In the genomic region with DNA sequence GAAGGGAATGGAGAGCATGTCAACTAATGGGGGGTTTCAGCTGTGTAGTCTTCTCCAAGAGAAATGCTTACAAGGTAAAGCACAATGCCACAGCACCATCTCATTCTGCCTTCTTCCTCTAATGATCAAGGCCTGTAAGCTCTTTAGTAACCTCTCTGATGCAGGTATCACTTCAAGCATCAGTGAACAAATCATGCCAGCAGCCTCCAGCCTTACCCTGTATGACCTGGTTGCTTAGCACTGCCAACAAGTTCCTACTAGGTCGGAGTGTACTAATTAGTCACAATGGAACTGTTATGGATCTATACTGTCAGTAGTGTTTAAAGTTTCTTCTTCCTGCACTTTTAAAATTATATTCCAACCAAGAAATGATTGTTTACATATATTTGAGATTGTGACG, we compare ENCODE assay signal across 33 cellular contexts.
DNase-seq lines count a peak whose midpoint lies in the region; ATAC-seq and TF ChIP-seq lines count a peak whose summit lies in the region.
"Had no signal": no experiment of that assay in that cellular context is flagged by ENCODE, and none has a peak within 500 bp of the region (broad histone marks: within the 10 kb centered on the region; RNA-seq: fewer than 3 reads in every experiment).

No MANE protein-coding gene starts in this region.

- H3K4ac ChIP-seq in mesendoderm (ENCODE audit: low read depth, low read length) = no peak overlapping the region

- no peak overlapping the region for H2AK5ac ChIP-seq in mesendoderm (ENCODE audit: low read length)

- peak overlapping the region; percentile 77 for H3K27ac Mint-ChIP-seq in WTC11
- H3K27ac Mint-ChIP-seq: activated CD8-positive, alpha-beta T cell treated with anti-CD3 and anti-CD28 coated beads, Interleukin-2, amount 10 ng/mL, durations not matched to agents 7 days and 5 days; activated naive CD8-positive, alpha-beta T cell; CD14-positive monocyte; stimulated activated naive CD8-positive, alpha-beta T cell treated with anti-CD3 and anti-CD28 coated beads, Interleukin-15, Interleukin-2, amounts not matched to agents 100 ng/mL and 50 ng/mL, for 24 hours; T-helper 2 cell treated with Interferon-gamma antibody and Interleukin-4, amounts not matched to agents 5 μg/mL and 100 μg/mL, for 36 hours had no signal

- no peaks in the 10 kb centered on the region for H3K36me3 Mint-ChIP-seq in WTC11
- H3K36me3 Mint-ChIP-seq: activated naive CD8-positive, alpha-beta T cell; CD14-positive monocyte had no signal

- POLR2A ChIA-PET in WTC11 (lab: Charles Lee) = interaction anchor here (0.6 kb wide), 1 partner anchor 27 kb away, joined by 6 read pairs; no protein-coding TSS in a partner anchor

- peaks cover 22% of the 10 kb centered on the region for H3K79me2 ChIP-seq in mesendoderm (ENCODE audit: control insufficient read depth, insufficient read depth, low read length)

- peaks cover 62% of the 10 kb centered on the region for H3K4me1 Mint-ChIP-seq in WTC11
- H3K4me1 Mint-ChIP-seq: CD14-positive monocyte had no signal

- no peak overlapping the region for H2BK5ac ChIP-seq in mesendoderm (ENCODE audit: low read length)

- peaks cover 2% of the 10 kb centered on the region for H3K79me1 ChIP-seq in mesendoderm (ENCODE audit: low read length)

- no peaks in the 10 kb centered on the region for H3K36me3 ChIP-seq in mesendoderm (ENCODE audit: control insufficient read depth, insufficient read depth, low read length)
- no peaks in the 10 kb centered on the region for H3K36me3 ChIP-seq in right atrium auricular region
- H3K36me3 ChIP-seq: cardiac muscle cell, HAP-1, left ventricle myocardium inferior, pancreas, thoracic aorta had no signal

- H3K4me3 ChIP-seq in mesendoderm (ENCODE audit: low read length) (no peak overlapping the region), right atrium auricular region (no peak overlapping the region)
- H3K4me3 ChIP-seq: cardiac muscle cell, coronary artery, GM12878, HAP-1, left ventricle myocardium inferior, pancreas, thoracic aorta had no signal

- no peak overlapping the region for H2BK120ac ChIP-seq in mesendoderm (ENCODE audit: low read depth, low read length)

- H3K4me1 ChIP-seq in mesendoderm (ENCODE audit: control insufficient read depth, low read depth, low read length) (peaks cover 8% of the 10 kb centered on the region), right atrium auricular region (no peaks in the 10 kb centered on the region)
- H3K4me1 ChIP-seq: HAP-1, left ventricle myocardium inferior, pancreas had no signal

- no peak overlapping the region for H3K23ac ChIP-seq in mesendoderm (ENCODE audit: low read length)

- H3K18ac ChIP-seq in mesendoderm (ENCODE audit: low read length) = no peak overlapping the region

- CTCF ChIA-PET in WTC11 (lab: Charles Lee) = no interaction called here

- TF ChIP-seq CTCF in WTC11 (IDR thresholded peaks at IDR 0.05) (no peak), right atrium auricular region (IDR thresholded peaks at IDR 0.05) (no peak)

- WGBS in mesendoderm (ENCODE audit: extremely low coverage, insufficient coverage, low lambda C conversion rate) = no CpG with 5 or more reads among the region's 2 CpGs

- H3K4me2 ChIP-seq in mesendoderm (ENCODE audit: low read length) = no peak overlapping the region

- H3K9me3 ChIP-seq in right atrium auricular region = no peaks in the 10 kb centered on the region
- H3K9me3 ChIP-seq: HAP-1, left ventricle myocardium inferior, pancreas, thoracic aorta had no signal

- no peak overlapping the region for H4K5ac ChIP-seq in mesendoderm (ENCODE audit: low read length)

- H3K56ac ChIP-seq in mesendoderm (ENCODE audit: low read length) = no peak overlapping the region

- H2BK15ac ChIP-seq in mesendoderm (replicated peaks; ENCODE audit: low read depth) = no peak overlapping the region

- DNase-seq in NCI-H1417 (lab: John Stamatoyannopoulos, UW) (peak in 2 of 3 experiments; percentile 45 to 66), NCI-H1417 treated with DMSO at 0.1 percent for 48 hours (lab: John Stamatoyannopoulos, UW) (no peak), HPDE6-E6E7 (ENCODE audit: extremely low spot score) (peak; percentile 2), WTC11 (ENCODE audit: low spot score) (no peak), mesendoderm (peak; percentile 34), right atrium auricular region (ENCODE audit: low spot score) (no peak), islet precursor cell (no peak)
- DNase-seq: activated CD4-positive, alpha-beta T cell treated with anti-CD3 and anti-CD28 coated beads for 4 hours; activated CD8-positive, alpha-beta T cell treated with anti-CD3 and anti-CD28 coated beads, Interleukin-2, amount 10 ng/mL, durations not matched to agents 7 days and 5 days; anterior cingulate cortex; Calu3; effector CD8-positive, alpha-beta T cell; erythroblast; left ventricle myocardium inferior; MM.1S; NCI-H1436; pancreas; right cardiac atrium; SHP77; stimulated activated CD4-positive, alpha-beta T cell treated with anti-CD3 and anti-CD28 coated beads, Interleukin-1b, Interleukin-23, amount 100 ng/mL, for 48 hours; stimulated activated CD8-positive, alpha-beta memory T cell treated with anti-CD3 and anti-CD28 coated beads, Interleukin-4, amount 100 ng/mL, for 48 hours had no signal

- no peaks in the 10 kb centered on the region for H3K9me3 Mint-ChIP-seq in WTC11
- H3K9me3 Mint-ChIP-seq: CD14-positive monocyte; neural crest cell; stimulated activated naive CD8-positive, alpha-beta T cell treated with anti-CD3 and anti-CD28 coated beads, Interleukin-15, Interleukin-2, amounts not matched to agents 100 ng/mL and 50 ng/mL, for 24 hours had no signal

- H3K27me3 Mint-ChIP-seq in WTC11 (ENCODE audit: low read depth) = no peaks in the 10 kb centered on the region
- H3K27me3 Mint-ChIP-seq: activated naive CD8-positive, alpha-beta T cell; stimulated activated naive CD8-positive, alpha-beta T cell treated with anti-CD3 and anti-CD28 coated beads, Interleukin-15, Interleukin-2, amounts not matched to agents 100 ng/mL and 50 ng/mL, for 24 hours had no signal

- ATAC-seq in WTC11 (peak; percentile 47), GM21576 (IDR thresholded peaks at IDR 0.05; ENCODE audit: unreplicated experiment) (no peak)
- ATAC-seq: activated CD8-positive, alpha-beta T cell treated with anti-CD3 and anti-CD28 coated beads, Interleukin-2, amount 10 ng/mL, durations not matched to agents 7 days and 5 days; GM12878; Panc1; right cardiac atrium had no signal

- H3K9ac ChIP-seq in mesendoderm (ENCODE audit: low read length) = no peak overlapping the region

- no peak overlapping the region for H3K4me3 Mint-ChIP-seq in WTC11
- H3K4me3 Mint-ChIP-seq: activated CD8-positive, alpha-beta T cell treated with anti-CD3 and anti-CD28 coated beads, Interleukin-2, amount 10 ng/mL, durations not matched to agents 7 days and 5 days; activated naive CD8-positive, alpha-beta T cell; CD14-positive monocyte; neural crest cell; stimulated activated naive CD8-positive, alpha-beta T cell treated with anti-CD3 and anti-CD28 coated beads, Interleukin-15, Interleukin-2, amounts not matched to agents 100 ng/mL and 50 ng/mL, for 24 hours; T-helper 2 cell treated with Interferon-gamma antibody and Interleukin-4, amounts not matched to agents 5 μg/mL and 100 μg/mL, for 36 hours had no signal

- H4K8ac ChIP-seq in mesendoderm (ENCODE audit: low read depth, low read length) = no peak overlapping the region

- H3K27ac ChIP-seq in mesendoderm (ENCODE audit: low read depth, low read length) (no peak overlapping the region), right atrium auricular region (no peak overlapping the region)
- H3K27ac ChIP-seq: cardiac muscle cell, coronary artery, left ventricle myocardium inferior, pancreas, thoracic aorta had no signal

- H3K27me3 ChIP-seq in mesendoderm (ENCODE audit: insufficient read depth, low read length, poor library complexity) (no peaks in the 10 kb centered on the region), right atrium auricular region (no peaks in the 10 kb centered on the region)
- H3K27me3 ChIP-seq: cardiac muscle cell had no signal

TF ChIP-seq in WTC11, 78 proteins besides CTCF, POLR2A, EP300 and RAD21:
- TF ChIP-seq NR1H2 (CRISPR knock-in tag; IDR thresholded peaks at IDR 0.05) = no peak
- TF ChIP-seq, protein P1, sequence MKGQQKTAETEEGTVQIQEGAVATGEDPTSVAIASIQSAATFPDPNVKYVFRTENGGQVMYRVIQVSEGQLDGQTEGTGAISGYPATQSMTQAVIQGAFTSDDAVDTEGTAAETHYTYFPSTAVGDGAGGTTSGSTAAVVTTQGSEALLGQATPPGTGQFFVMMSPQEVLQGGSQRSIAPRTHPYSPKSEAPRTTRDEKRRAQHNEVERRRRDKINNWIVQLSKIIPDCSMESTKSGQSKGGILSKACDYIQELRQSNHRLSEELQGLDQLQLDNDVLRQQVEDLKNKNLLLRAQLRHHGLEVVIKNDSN (CRISPR knock-in tag; IDR thresholded peaks at IDR 0.05) = no peak
- TF ChIP-seq, protein P2, sequence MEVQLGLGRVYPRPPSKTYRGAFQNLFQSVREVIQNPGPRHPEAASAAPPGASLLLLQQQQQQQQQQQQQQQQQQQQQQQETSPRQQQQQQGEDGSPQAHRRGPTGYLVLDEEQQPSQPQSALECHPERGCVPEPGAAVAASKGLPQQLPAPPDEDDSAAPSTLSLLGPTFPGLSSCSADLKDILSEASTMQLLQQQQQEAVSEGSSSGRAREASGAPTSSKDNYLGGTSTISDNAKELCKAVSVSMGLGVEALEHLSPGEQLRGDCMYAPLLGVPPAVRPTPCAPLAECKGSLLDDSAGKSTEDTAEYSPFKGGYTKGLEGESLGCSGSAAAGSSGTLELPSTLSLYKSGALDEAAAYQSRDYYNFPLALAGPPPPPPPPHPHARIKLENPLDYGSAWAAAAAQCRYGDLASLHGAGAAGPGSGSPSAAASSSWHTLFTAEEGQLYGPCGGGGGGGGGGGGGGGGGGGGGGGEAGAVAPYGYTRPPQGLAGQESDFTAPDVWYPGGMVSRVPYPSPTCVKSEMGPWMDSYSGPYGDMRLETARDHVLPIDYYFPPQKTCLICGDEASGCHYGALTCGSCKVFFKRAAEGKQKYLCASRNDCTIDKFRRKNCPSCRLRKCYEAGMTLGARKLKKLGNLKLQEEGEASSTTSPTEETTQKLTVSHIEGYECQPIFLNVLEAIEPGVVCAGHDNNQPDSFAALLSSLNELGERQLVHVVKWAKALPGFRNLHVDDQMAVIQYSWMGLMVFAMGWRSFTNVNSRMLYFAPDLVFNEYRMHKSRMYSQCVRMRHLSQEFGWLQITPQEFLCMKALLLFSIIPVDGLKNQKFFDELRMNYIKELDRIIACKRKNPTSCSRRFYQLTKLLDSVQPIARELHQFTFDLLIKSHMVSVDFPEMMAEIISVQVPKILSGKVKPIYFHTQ (CRISPR knock-in tag; IDR thresholded peaks at IDR 0.05) = no peak

Comparison
In these comparisons a context has a peak if more than half of its experiments do, and no peak if none do; other contexts are left out.
1. DNase-seq: peak in NCI-H1417 (2 of 3), HPDE6-E6E7 (single experiment) and mesendoderm (single experiment); none in NCI-H1417 treated with DMSO at 0.1 percent for 48 hours (single experiment), WTC11 (single experiment), right atrium auricular region (single experiment) and islet precursor cell (single experiment).